ENCODE assay signal across 1 cellular context in genomic region chr9:77128125-77128789, GRCh38.
TF ChIP-seq lines count a peak whose summit lies in the region.

No MANE protein-coding gene starts in this region.

TF ChIP-seq in H1, 55 proteins besides CTCF, POLR2A, EP300 and RAD21 (continued from another document):
- no peak for TF ChIP-seq PHF8 (conservative IDR thresholded peaks at IDR 0.05; ENCODE audit: low read depth, low read length)
- TF ChIP-seq POLR2AphosphoS5 (IDR thresholded peaks at IDR 0.05; ENCODE audit: low read depth, low read length): no peak
- TF ChIP-seq ZNF274 (IDR thresholded peaks at IDR 0.05; ENCODE audit: borderline replicate concordance, extremely low read depth, low read length): no peak
- TF ChIP-seq SRF (IDR thresholded peaks at IDR 0.05; ENCODE audit: low read depth, low read length): no peak
- TF ChIP-seq GABPA (IDR thresholded peaks at IDR 0.05; ENCODE audit: borderline replicate concordance, insufficient read depth, low read length): no peak
- no peak for TF ChIP-seq SIN3A (conservative IDR thresholded peaks at IDR 0.05 in 1 of 2, IDR thresholded peaks at IDR 0.05 in 1 of 2; ENCODE audit: low read depth in 1 of 2, low read length in 2 of 2)
- no peak for TF ChIP-seq KDM4A (IDR thresholded peaks at IDR 0.05; ENCODE audit: low read depth, low read length, severe bottlenecking)
- TF ChIP-seq USF2 (IDR thresholded peaks at IDR 0.05; ENCODE audit: low read length): no peak
- TF ChIP-seq CBX5 (IDR thresholded peaks at IDR 0.05; ENCODE audit: low read depth, low read length): no peak
- TF ChIP-seq ASH2L (IDR thresholded peaks at IDR 0.05; ENCODE audit: low read length): no peak
- TF ChIP-seq SIRT6 (IDR thresholded peaks at IDR 0.05; ENCODE audit: low read length): no peak
- no peak for TF ChIP-seq RFX5 (IDR thresholded peaks at IDR 0.05; ENCODE audit: borderline replicate concordance, low read depth, low read length)
- no peak for TF ChIP-seq CREB1 (IDR thresholded peaks at IDR 0.05)
- TF ChIP-seq SP1 (IDR thresholded peaks at IDR 0.05; ENCODE audit: low read depth, low read length): peak; percentile 76; the same call in 1 of the 2 replicates
- 0 out of 2 replicates have a peak, but pooled peaks have one; percentile 13 for TF ChIP-seq MAX (IDR thresholded peaks at IDR 0.05)
- peak; percentile 77 for TF ChIP-seq CHD7 (IDR thresholded peaks at IDR 0.05; ENCODE audit: insufficient replicate concordance, low read length)
- TF ChIP-seq FOSL1 (IDR thresholded peaks at IDR 0.05; ENCODE audit: insufficient read depth, low read depth, low read length): no peak
- no peak for TF ChIP-seq SAP30 (IDR thresholded peaks at IDR 0.05; ENCODE audit: insufficient read depth, insufficient replicate concordance, low read length)
- peak; percentile 95 for TF ChIP-seq CTBP2 (IDR thresholded peaks at IDR 0.05; ENCODE audit: borderline replicate concordance, insufficient read depth, insufficient read length, low read length)
- no peak for TF ChIP-seq RBBP5 (IDR thresholded peaks at IDR 0.05; ENCODE audit: borderline replicate concordance, low read depth, low read length)
- no peak for TF ChIP-seq TAF1 (IDR thresholded peaks at IDR 0.05; ENCODE audit: low read depth, low read length)
- peak; percentile 97 for TF ChIP-seq NANOG (IDR thresholded peaks at IDR 0.05; ENCODE audit: insufficient read depth, low read depth, low read length, poor library complexity, severe bottlenecking)
- TF ChIP-seq CHD1 (IDR thresholded peaks at IDR 0.05; ENCODE audit: low read depth, low read length): no peak
- TF ChIP-seq BCL11A (IDR thresholded peaks at IDR 0.05; ENCODE audit: low read depth in 2 of 2, low read length in 2 of 2): peak; percentile 63 to 69
- TF ChIP-seq SP2 (IDR thresholded peaks at IDR 0.05; ENCODE audit: low read length): no peak
- TF ChIP-seq YY1 (IDR thresholded peaks at IDR 0.05; ENCODE audit: low read depth, low read length): peak; percentile 60
- no peak for TF ChIP-seq JUND (IDR thresholded peaks at IDR 0.05; ENCODE audit: low read length)
- no peak for TF ChIP-seq RNF2 (IDR thresholded peaks at IDR 0.05; ENCODE audit: borderline replicate concordance, low read depth, low read length, missing control alignments, poor library complexity, severe bottlenecking)
- TF ChIP-seq TCF12 (IDR thresholded peaks at IDR 0.05; ENCODE audit: low read depth, low read length): peak; percentile 75; the same call in 1 of the 2 replicates
- TF ChIP-seq CHD2 (IDR thresholded peaks at IDR 0.05; ENCODE audit: low read length): no peak
- TF ChIP-seq KDM1A (IDR thresholded peaks at IDR 0.05; ENCODE audit: borderline replicate concordance, low read length): peak; percentile 96
- TF ChIP-seq E2F6 (IDR thresholded peaks at IDR 0.05): peak; percentile 32; the same call in 1 of the 2 replicates
- peak; percentile 67 to 98; a peak in 3 of 4 replicates for TF ChIP-seq HDAC2 (IDR thresholded peaks at IDR 0.05; ENCODE audit: borderline replicate concordance in 1 of 2, low read depth in 2 of 2, low read length in 2 of 2)
- TF ChIP-seq SIX5 (IDR thresholded peaks at IDR 0.05; ENCODE audit: low read depth, low read length): no peak
- no peak for TF ChIP-seq BRCA1 (IDR thresholded peaks at IDR 0.05; ENCODE audit: low read depth, low read length)
- no peak for TF ChIP-seq EZH2 (IDR thresholded peaks at IDR 0.05; ENCODE audit: low read depth, low read length, severe bottlenecking)
- TF ChIP-seq ATF2 (IDR thresholded peaks at IDR 0.05; ENCODE audit: low read length): peak; percentile 69; the same call in 1 of the 2 replicates
- TF ChIP-seq GTF2F1 (IDR thresholded peaks at IDR 0.05; ENCODE audit: borderline replicate concordance, low read depth, low read length): no peak
- TF ChIP-seq CBX8 (IDR thresholded peaks at IDR 0.05; ENCODE audit: borderline replicate concordance, low read depth, low read length): no peak
- peak; percentile 96 for TF ChIP-seq TEAD4 (IDR thresholded peaks at IDR 0.05; ENCODE audit: low read depth, low read length)
- TF ChIP-seq CEBPB (IDR thresholded peaks at IDR 0.05; ENCODE audit: low read depth, low read length): peak; percentile 68
- no peak for TF ChIP-seq MAFK (IDR thresholded peaks at IDR 0.05; ENCODE audit: low read depth, low read length)
